1 cellular context compared by ENCODE assay signal in the genomic region with DNA sequence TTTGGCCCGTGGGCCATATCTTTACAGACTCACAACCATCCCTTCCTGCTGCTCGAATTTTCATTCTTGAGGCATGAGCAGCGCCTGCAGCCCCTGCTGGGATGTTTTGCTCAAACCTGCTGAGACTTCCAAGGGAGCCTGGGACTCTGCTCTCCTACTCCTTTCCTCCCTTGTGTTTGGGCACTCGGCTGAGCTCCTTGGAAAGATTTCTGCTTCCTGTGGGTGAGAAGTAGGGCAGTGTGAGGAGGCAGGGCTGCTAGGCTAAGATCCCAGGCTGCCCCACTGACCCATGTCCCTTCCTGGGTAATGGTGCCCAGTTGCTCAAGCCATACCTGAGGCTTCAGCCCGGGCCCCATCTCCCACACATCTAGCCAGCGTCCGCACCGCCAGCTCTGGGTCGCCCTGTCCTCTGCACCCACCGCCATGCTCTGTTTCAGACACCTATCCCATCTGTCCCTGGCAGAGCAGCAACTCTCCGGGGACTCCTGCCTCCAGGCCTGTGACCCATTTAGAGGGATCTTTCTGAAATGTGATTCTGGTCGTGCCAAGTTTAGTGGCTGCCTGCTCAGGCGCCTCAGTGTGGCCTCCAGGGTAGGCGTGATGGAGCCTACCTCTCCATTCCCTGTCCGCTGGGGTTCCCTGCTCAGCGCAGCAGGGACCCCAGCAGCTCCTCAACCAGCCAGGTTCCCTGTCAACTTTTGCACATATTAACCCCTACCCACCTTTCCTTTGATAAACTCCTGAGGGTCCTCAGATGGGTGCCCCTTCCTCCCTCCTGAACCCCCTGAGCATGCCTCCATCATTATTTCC.
TF ChIP-seq lines count a peak whose summit lies in the region.

No MANE protein-coding gene starts in this region.

TF ChIP-seq in SK-N-SH, 30 proteins besides CTCF, POLR2A, EP300 and RAD21 (continued from another document):
- TF ChIP-seq TAF1 (IDR thresholded peaks at IDR 0.05; ENCODE audit: borderline replicate concordance, low read depth, low read length) (no peak), GATA2 (CRISPR knock-in tag; IDR thresholded peaks at IDR 0.05) (no peak), EZH2phosphoT487 (IDR thresholded peaks at IDR 0.05; ENCODE audit: borderline replicate concordance, low read depth) (no peak)
